8 cellular contexts compared by ENCODE assay signal in genomic region chr17:17682737-17683675, GRCh38. TPM values are rescaled to one million over a fixed set of nuclear protein-coding genes. Genes with fewer than 3 reads are reported as not detected.
DNase-seq lines count a peak whose midpoint lies in the region; ATAC-seq and TF ChIP-seq lines count a peak whose summit lies in the region.

No MANE protein-coding gene starts in this region.

- TF ChIP-seq CTCF in WI38 (IDR thresholded peaks at IDR 0.05; ENCODE audit: low read depth, low read length): no peak
- no peak for TF ChIP-seq CTCF in kidney epithelial cell (IDR thresholded peaks at IDR 0.05; ENCODE audit: insufficient read depth, low read length, poor library complexity, severe bottlenecking)

- peak overlapping the region; percentile 82 for H3K27ac ChIP-seq in caudate nucleus (ENCODE audit: low read depth, low read length)

- H3K36me3 ChIP-seq in kidney epithelial cell (ENCODE audit: control insufficient read depth, insufficient read depth, low read length): no peaks in the 10 kb centered on the region

- DNase-seq in CD1c-positive myeloid dendritic cell (ENCODE audit: extremely low spot score) (peak; percentile 64), M059J (ENCODE audit: low read depth) (peak; percentile 77), caudate nucleus (lab: John Stamatoyannopoulos, UW) (peak in 51 of 61 donors; percentile 23 to 82 (median 53)), kidney epithelial cell (ENCODE audit: low read depth) (no peak), DMS153 (lab: John Stamatoyannopoulos, UW) (no peak)
- DNase-seq in stimulated activated CD4-positive, alpha-beta T cell treated with anti-CD3 and anti-CD28 coated beads, Interleukin-12 subunit alpha, Interleukin-12 subunit beta, amount 100 ng/mL, for 48 hours (ENCODE audit: low read depth in 2 of 3, low spot score in 1 of 3): peak; percentile 36 to 60 (median 49)

- peak overlapping the region; percentile 79 for H3K4me3 ChIP-seq in WI38 (ENCODE audit: low read depth, low read length)
- peak overlapping the region; percentile 89 for H3K4me3 ChIP-seq in kidney epithelial cell (ENCODE audit: low read depth, low read length)

- ATAC-seq in GM21381 (IDR thresholded peaks at IDR 0.05; ENCODE audit: unreplicated experiment): peak; percentile 16

- H3K27me3 ChIP-seq in kidney epithelial cell (ENCODE audit: control insufficient read depth, insufficient read depth, low read length): no peaks in the 10 kb centered on the region

RNA-seq across cellular contexts. Expression of gene RAI1, which starts 1.7 kb away (rescaled TPM):
- 3.9 and 13.1 TPM in 2 replicates for total RNA-seq in M059J (2014; rRNA removed; shearing (Covaris generic))
- total RNA-seq in kidney epithelial cell: 31.3 and 35.0 TPM in 2 replicates

Comparison
In these comparisons a context has a peak if more than half of its experiments do, and no peak if none do; other contexts are left out.
1. DNase-seq: peak in CD1c-positive myeloid dendritic cell (single experiment), M059J (single experiment), caudate nucleus (51 of 61) and stimulated activated CD4-positive, alpha-beta T cell treated with anti-CD3 and anti-CD28 coated beads, Interleukin-12 subunit alpha, Interleukin-12 subunit beta, amount 100 ng/mL, for 48 hours (3 of 3); none in kidney epithelial cell (single experiment) and DMS153 (single experiment).